1 cellular context compared by ENCODE assay signal in the genomic region with DNA sequence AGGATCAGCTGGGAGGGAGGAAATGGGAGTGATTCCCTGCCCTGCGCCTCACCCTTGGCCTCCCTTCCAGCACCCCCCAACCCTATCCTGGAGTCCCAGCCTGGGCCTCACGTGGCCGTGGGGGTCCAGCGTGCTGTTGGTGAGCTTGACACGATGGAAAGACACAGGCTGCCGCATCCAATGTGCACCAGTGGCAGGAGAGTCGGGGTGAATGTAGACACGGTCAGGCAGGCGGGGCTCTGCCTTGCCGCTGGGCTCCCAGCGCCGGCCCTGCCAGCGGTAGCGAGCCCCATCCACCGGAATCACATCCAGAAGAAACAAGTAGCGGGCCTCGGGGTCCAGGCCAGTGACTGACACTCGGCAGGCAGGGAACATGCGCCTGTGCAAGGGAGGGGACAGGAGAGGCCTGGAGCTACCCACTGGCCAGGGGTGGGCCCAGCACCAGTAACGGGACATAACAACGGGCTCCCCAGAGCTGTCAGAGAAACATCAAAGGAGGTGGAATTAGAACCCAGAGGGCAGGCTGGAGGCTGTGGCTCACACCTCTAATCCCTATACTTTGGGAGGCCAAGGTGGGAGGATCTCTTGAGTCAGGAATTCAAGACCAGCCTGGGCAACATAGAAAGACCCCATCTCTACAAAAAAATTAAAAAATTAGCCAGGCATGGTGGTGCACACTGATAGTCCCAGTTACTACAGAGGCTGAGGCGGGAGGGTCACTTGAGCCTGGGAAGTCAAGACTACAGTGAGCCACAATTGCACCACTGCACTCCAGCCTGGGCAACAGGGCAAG.
TF ChIP-seq lines count a peak whose summit lies in the region.

No MANE protein-coding gene starts in this region.

TF ChIP-seq in HepG2, 621 proteins besides CTCF, POLR2A, EP300 and RAD21 (continued from another document):
- TF ChIP-seq, protein P1, sequence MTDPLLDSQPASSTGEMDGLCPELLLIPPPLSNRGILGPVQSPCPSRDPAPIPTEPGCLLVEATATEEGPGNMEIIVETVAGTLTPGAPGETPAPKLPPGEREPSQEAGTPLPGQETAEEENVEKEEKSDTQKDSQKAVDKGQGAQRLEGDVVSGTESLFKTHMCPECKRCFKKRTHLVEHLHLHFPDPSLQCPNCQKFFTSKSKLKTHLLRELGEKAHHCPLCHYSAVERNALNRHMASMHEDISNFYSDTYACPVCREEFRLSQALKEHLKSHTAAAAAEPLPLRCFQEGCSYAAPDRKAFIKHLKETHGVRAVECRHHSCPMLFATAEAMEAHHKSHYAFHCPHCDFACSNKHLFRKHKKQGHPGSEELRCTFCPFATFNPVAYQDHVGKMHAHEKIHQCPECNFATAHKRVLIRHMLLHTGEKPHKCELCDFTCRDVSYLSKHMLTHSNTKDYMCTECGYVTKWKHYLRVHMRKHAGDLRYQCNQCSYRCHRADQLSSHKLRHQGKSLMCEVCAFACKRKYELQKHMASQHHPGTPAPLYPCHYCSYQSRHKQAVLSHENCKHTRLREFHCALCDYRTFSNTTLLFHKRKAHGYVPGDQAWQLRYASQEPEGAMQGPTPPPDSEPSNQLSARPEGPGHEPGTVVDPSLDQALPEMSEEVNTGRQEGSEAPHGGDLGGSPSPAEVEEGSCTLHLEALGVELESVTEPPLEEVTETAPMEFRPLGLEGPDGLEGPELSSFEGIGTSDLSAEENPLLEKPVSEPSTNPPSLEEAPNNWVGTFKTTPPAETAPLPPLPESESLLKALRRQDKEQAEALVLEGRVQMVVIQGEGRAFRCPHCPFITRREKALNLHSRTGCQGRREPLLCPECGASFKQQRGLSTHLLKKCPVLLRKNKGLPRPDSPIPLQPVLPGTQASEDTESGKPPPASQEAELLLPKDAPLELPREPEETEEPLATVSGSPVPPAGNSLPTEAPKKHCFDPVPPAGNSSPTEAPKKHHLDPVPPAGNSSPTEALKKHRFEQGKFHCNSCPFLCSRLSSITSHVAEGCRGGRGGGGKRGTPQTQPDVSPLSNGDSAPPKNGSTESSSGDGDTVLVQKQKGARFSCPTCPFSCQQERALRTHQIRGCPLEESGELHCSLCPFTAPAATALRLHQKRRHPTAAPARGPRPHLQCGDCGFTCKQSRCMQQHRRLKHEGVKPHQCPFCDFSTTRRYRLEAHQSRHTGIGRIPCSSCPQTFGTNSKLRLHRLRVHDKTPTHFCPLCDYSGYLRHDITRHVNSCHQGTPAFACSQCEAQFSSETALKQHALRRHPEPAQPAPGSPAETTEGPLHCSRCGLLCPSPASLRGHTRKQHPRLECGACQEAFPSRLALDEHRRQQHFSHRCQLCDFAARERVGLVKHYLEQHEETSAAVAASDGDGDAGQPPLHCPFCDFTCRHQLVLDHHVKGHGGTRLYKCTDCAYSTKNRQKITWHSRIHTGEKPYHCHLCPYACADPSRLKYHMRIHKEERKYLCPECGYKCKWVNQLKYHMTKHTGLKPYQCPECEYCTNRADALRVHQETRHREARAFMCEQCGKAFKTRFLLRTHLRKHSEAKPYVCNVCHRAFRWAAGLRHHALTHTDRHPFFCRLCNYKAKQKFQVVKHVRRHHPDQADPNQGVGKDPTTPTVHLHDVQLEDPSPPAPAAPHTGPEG (CRISPR knock-in tag; IDR thresholded peaks at IDR 0.05): 0 out of 2 replicates have a peak, but pooled peaks have one; percentile 53
- TF ChIP-seq ZKSCAN1 (IDR thresholded peaks at IDR 0.05; ENCODE audit: low read length) (no peak), SRSF1 (optimal IDR thresholded peaks at IDR 0.05; ENCODE audit: low read depth, low read length) (peak; percentile 40), AHR (CRISPR knock-in tag; IDR thresholded peaks at IDR 0.05) (no peak), ZNF615 (CRISPR knock-in tag; IDR thresholded peaks at IDR 0.05; ENCODE audit: borderline replicate concordance) (no peak), PHF8 (CRISPR knock-in tag; IDR thresholded peaks at IDR 0.05) (0 out of 2 replicates have a peak, but pooled peaks have one; percentile 29), YY1 (IDR thresholded peaks at IDR 0.05; ENCODE audit: insufficient read depth, insufficient replicate concordance, low read depth, low read length) (no peak), NR2F6 (IDR thresholded peaks at IDR 0.05) (no peak), NR2F6 (CRISPR knock-in tag; IDR thresholded peaks at IDR 0.05) (no peak), NCOA2 (CRISPR knock-in tag; IDR thresholded peaks at IDR 0.05) (no peak), NFKB2 (CRISPR knock-in tag; IDR thresholded peaks at IDR 0.05; ENCODE audit: borderline replicate concordance) (peak; percentile 82; the same call in 1 of the 2 replicates), ZFY (CRISPR knock-in tag; IDR thresholded peaks at IDR 0.05) (peak; percentile 56; the same call in 1 of the 2 replicates), EEA1 (CRISPR knock-in tag; IDR thresholded peaks at IDR 0.05; ENCODE audit: borderline replicate concordance) (no peak), EZH2 (conservative IDR thresholded peaks at IDR 0.05; ENCODE audit: low read depth, low read length) (no peak), ZFP36 (IDR thresholded peaks at IDR 0.05; ENCODE audit: borderline replicate concordance, low read depth, low read length, partially characterized antibody) (no peak), ZKSCAN5 (CRISPR knock-in tag; IDR thresholded peaks at IDR 0.05) (no peak), MEIS1 (CRISPR knock-in tag; IDR thresholded peaks at IDR 0.05; ENCODE audit: borderline replicate concordance) (no peak), WIZ (CRISPR knock-in tag; IDR thresholded peaks at IDR 0.05) (no peak), XRCC5 (optimal IDR thresholded peaks at IDR 0.05; ENCODE audit: low read length) (peak; percentile 40), ELF4 (CRISPR knock-in tag; IDR thresholded peaks at IDR 0.05; ENCODE audit: borderline replicate concordance) (no peak), MBNL3 (CRISPR knock-in tag; conservative IDR thresholded peaks at IDR 0.05) (no peak), NFE2L2 (IDR thresholded peaks at IDR 0.05; ENCODE audit: low read length) (no peak), ZNF616 (CRISPR knock-in tag; IDR thresholded peaks at IDR 0.05; ENCODE audit: low read depth) (no peak), HOXA3 (CRISPR knock-in tag; IDR thresholded peaks at IDR 0.05) (peak; percentile 14; the same call in 1 of the 2 replicates), FOXK1 (CRISPR knock-in tag; IDR thresholded peaks at IDR 0.05; ENCODE audit: borderline replicate concordance, low read depth) (no peak), ZFP36L2 (CRISPR knock-in tag; IDR thresholded peaks at IDR 0.05) (no peak), ELF3 (CRISPR knock-in tag; IDR thresholded peaks at IDR 0.05) (no peak), ZNF724P (CRISPR knock-in tag; IDR thresholded peaks at IDR 0.05; ENCODE audit: borderline replicate concordance) (no peak), NR2F2 (IDR thresholded peaks at IDR 0.05; ENCODE audit: borderline replicate concordance, low read depth) (no peak), PHF21A (CRISPR knock-in tag; IDR thresholded peaks at IDR 0.05) (0 out of 2 replicates have a peak, but pooled peaks have one; percentile 24)
- TF ChIP-seq, protein P2, sequence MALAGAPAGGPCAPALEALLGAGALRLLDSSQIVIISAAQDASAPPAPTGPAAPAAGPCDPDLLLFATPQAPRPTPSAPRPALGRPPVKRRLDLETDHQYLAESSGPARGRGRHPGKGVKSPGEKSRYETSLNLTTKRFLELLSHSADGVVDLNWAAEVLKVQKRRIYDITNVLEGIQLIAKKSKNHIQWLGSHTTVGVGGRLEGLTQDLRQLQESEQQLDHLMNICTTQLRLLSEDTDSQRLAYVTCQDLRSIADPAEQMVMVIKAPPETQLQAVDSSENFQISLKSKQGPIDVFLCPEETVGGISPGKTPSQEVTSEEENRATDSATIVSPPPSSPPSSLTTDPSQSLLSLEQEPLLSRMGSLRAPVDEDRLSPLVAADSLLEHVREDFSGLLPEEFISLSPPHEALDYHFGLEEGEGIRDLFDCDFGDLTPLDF (CRISPR knock-in tag; IDR thresholded peaks at IDR 0.05): no peak
- TF ChIP-seq, protein P3, sequence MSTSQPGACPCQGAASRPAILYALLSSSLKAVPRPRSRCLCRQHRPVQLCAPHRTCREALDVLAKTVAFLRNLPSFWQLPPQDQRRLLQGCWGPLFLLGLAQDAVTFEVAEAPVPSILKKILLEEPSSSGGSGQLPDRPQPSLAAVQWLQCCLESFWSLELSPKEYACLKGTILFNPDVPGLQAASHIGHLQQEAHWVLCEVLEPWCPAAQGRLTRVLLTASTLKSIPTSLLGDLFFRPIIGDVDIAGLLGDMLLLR (CRISPR knock-in tag; IDR thresholded peaks at IDR 0.05): 0 out of 2 replicates have a peak, but pooled peaks have one; percentile 20
- TF ChIP-seq, protein P4, sequence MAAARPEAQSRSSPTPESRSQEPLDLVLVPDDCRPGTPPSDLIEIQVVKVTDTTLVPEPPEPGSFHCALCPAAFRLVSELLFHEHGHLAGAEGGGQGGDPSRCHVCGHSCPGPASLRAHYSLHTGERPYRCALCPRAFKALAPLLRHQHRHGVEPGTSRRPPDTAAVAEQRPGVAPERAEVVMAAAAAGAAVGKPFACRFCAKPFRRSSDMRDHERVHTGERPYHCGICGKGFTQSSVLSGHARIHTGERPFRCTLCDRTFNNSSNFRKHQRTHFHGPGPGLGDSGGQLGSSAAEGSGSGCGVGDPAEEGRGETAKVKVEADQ (CRISPR knock-in tag; IDR thresholded peaks at IDR 0.05; ENCODE audit: borderline replicate concordance): no peak
- TF ChIP-seq, protein P5, sequence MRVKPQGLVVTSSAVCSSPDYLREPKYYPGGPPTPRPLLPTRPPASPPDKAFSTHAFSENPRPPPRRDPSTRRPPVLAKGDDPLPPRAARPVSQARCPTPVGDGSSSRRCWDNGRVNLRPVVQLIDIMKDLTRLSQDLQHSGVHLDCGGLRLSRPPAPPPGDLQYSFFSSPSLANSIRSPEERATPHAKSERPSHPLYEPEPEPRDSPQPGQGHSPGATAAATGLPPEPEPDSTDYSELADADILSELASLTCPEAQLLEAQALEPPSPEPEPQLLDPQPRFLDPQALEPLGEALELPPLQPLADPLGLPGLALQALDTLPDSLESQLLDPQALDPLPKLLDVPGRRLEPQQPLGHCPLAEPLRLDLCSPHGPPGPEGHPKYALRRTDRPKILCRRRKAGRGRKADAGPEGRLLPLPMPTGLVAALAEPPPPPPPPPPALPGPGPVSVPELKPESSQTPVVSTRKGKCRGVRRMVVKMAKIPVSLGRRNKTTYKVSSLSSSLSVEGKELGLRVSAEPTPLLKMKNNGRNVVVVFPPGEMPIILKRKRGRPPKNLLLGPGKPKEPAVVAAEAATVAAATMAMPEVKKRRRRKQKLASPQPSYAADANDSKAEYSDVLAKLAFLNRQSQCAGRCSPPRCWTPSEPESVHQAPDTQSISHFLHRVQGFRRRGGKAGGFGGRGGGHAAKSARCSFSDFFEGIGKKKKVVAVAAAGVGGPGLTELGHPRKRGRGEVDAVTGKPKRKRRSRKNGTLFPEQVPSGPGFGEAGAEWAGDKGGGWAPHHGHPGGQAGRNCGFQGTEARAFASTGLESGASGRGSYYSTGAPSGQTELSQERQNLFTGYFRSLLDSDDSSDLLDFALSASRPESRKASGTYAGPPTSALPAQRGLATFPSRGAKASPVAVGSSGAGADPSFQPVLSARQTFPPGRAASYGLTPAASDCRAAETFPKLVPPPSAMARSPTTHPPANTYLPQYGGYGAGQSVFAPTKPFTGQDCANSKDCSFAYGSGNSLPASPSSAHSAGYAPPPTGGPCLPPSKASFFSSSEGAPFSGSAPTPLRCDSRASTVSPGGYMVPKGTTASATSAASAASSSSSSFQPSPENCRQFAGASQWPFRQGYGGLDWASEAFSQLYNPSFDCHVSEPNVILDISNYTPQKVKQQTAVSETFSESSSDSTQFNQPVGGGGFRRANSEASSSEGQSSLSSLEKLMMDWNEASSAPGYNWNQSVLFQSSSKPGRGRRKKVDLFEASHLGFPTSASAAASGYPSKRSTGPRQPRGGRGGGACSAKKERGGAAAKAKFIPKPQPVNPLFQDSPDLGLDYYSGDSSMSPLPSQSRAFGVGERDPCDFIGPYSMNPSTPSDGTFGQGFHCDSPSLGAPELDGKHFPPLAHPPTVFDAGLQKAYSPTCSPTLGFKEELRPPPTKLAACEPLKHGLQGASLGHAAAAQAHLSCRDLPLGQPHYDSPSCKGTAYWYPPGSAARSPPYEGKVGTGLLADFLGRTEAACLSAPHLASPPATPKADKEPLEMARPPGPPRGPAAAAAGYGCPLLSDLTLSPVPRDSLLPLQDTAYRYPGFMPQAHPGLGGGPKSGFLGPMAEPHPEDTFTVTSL (CRISPR knock-in tag; IDR thresholded peaks at IDR 0.05; ENCODE audit: borderline replicate concordance): no peak
- TF ChIP-seq, protein P6, sequence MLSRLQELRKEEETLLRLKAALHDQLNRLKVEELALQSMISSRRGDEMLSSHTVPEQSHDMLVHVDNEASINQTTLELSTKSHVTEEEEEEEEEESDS (CRISPR knock-in tag; IDR thresholded peaks at IDR 0.05; ENCODE audit: borderline replicate concordance): no peak
